Comparison of ENCODE assay signal across 1 cellular context in the genomic region with DNA sequence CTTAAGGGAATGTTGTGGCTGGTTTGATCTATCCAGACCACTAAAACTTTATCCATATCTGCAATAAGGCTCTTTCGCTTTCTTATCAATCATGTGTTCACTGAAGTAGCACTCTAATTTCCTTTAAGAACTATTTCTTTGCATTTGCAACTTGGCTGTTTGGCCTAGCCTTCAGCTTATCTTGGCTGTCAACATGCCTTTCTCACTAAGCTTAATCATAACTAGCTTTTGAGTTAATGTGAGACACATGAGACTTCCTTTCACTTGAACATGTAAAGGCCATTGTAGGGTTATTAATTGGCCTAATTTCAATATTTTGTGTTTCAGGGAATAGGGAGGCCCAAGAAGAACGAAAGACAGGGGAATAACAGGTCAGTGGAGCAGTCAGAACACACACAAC.
TF ChIP-seq lines count a peak whose summit lies in the region.

No MANE protein-coding gene starts in this region.

TF ChIP-seq in IMR-90, 13 proteins besides CTCF, POLR2A, EP300 and RAD21 (continued from another document):
- TF ChIP-seq, protein P1, sequence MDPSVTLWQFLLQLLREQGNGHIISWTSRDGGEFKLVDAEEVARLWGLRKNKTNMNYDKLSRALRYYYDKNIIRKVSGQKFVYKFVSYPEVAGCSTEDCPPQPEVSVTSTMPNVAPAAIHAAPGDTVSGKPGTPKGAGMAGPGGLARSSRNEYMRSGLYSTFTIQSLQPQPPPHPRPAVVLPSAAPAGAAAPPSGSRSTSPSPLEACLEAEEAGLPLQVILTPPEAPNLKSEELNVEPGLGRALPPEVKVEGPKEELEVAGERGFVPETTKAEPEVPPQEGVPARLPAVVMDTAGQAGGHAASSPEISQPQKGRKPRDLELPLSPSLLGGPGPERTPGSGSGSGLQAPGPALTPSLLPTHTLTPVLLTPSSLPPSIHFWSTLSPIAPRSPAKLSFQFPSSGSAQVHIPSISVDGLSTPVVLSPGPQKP (IDR thresholded peaks at IDR 0.05; ENCODE audit: borderline replicate concordance, low read depth, low read length) = no peak
TF ChIP-seq in IMR-90: peak in this region for 0.
